ENCODE assay signal across 15 cellular contexts in the genomic region with DNA sequence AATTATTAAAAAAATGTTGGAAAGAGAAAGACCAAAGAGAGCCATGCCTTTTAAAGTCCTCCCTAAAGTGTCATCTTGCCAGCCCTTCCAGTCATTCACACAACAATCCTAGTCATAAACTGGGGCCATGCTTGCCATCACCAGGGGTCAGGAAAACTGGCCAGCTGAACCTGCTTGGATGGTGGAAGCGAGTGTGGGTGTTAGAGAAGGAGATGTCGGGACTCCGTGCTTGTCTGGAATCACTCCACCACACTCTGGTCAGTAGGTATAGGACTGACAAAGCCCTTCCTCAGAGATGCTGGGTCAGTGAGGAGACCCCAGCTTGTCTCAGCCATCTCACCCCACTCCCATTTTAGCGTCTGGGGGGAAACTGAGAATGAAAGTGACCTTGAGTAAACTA. TPM values are rescaled to one million over a fixed set of nuclear protein-coding genes. Genes with fewer than 3 reads are reported as not detected.
A peak's percentile ranks its signal among the peaks of the same experiment; 100 is the strongest.
DNase-seq lines count a peak whose midpoint lies in the region; TF ChIP-seq lines count a peak whose summit lies in the region.
"Had no signal": no experiment of that assay in that cellular context is flagged by ENCODE, and none has a peak within 500 bp of the region (broad histone marks: within the 10 kb centered on the region; RNA-seq: fewer than 3 reads in every experiment).

No MANE protein-coding gene starts in this region.

- no peak for TF ChIP-seq POLR2A in esophagus muscularis mucosa (IDR thresholded peaks at IDR 0.05; ENCODE audit: low read depth)

- H3K9ac ChIP-seq in muscle layer of colon (ENCODE audit: low read length): no peak overlapping the region

- CTCF ChIA-PET in PC-9 (lab: Charles Lee): interaction anchor here (0.7 kb wide), 1 partner anchor 376 kb away, joined by 3 read pairs; no protein-coding TSS in a partner anchor
- CTCF ChIA-PET in A673 (lab: Charles Lee): no interaction called here

- H3K79me2 ChIP-seq in PC-9 (ENCODE audit: low read depth): no peaks in the 10 kb centered on the region

- intact Hi-C loops in PC-9 (cut with micrococcal nuclease; ENCODE audit: unreplicated experiment): no loop called here
- intact Hi-C loops in esophagus muscularis mucosa (cut with DNase I): loop anchor here (5.0 kb wide), 1 partner anchor 229 kb away; no protein-coding TSS in a partner anchor
- intact Hi-C loops in tibial artery (cut with DNase I; ENCODE audit: low total_unique reads): no loop called here
- intact Hi-C loops in A673 (cut with micrococcal nuclease; ENCODE audit: unreplicated experiment): no loop called here

- 18% methylated on average over 4 of the region's 4 CpGs for WGBS in esophagus muscularis mucosa

- DNase-seq in PC-9: no peak
- DNase-seq in esophagus muscularis mucosa (ENCODE audit: extremely low spot score): no peak
- peak in 1 of 2 donors; percentile 73 for DNase-seq in tibial artery
- DNase-seq in AML-193 (lab: John Stamatoyannopoulos, UW): no peak
- no peak for DNase-seq in NCI-H446 (lab: John Stamatoyannopoulos, UW)
- no peak for DNase-seq in A673 (ENCODE audit: low spot score)
- DNase-seq: activated naive CD8-positive, alpha-beta T cell treated with anti-CD3 and anti-CD28 coated beads, Interleukin-2, amount 50 U/mL, for 24 hours; activated T-cell treated with anti-CD3 and anti-CD28 coated beads, Interleukin-2, amount 50 U/mL, for 48 hours; CD8-positive, alpha-beta memory T cell; stimulated activated naive CD8-positive, alpha-beta T cell treated with anti-CD3 and anti-CD28 coated beads, Interleukin-15, amount 100 ng/mL, for 72 hours had no signal

- no peak for TF ChIP-seq CTCF in PC-9 (conservative IDR thresholded peaks at IDR 0.05)
- TF ChIP-seq CTCF in esophagus muscularis mucosa (IDR thresholded peaks at IDR 0.05): peak in 1 of 3 experiments; percentile 7
- TF ChIP-seq CTCF in tibial artery (IDR thresholded peaks at IDR 0.05): no peak
- no peak for TF ChIP-seq CTCF in A673 (conservative IDR thresholded peaks at IDR 0.05; ENCODE audit: low read depth, low read length)

- H3K27me3 ChIP-seq in PC-9 (ENCODE audit: insufficient read depth, low read depth) (peaks cover 57% of the 10 kb centered on the region), esophagus muscularis mucosa (peaks cover 0 to 5% (median 0%) of the 10 kb centered on the region in 4 donors), muscle layer of colon (ENCODE audit: control insufficient read depth in 1 of 2, insufficient read depth in 2 of 2, low read length in 2 of 2) (no peaks in the 10 kb centered on the region), tibial artery (no peaks in the 10 kb centered on the region), A673 (replicated peaks; ENCODE audit: insufficient read depth, low read depth, low read length, poor library complexity) (peaks cover 15% of the 10 kb centered on the region)

- no peaks in the 10 kb centered on the region for H3K9me2 ChIP-seq in PC-9 (ENCODE audit: insufficient read depth)

- H3K36me3 ChIP-seq in PC-9 (ENCODE audit: low read depth): no peaks in the 10 kb centered on the region
- no peaks in the 10 kb centered on the region for H3K36me3 ChIP-seq in esophagus muscularis mucosa
- no peaks in the 10 kb centered on the region for H3K36me3 ChIP-seq in muscle layer of colon (ENCODE audit: insufficient read depth, low read length)
- no peaks in the 10 kb centered on the region for H3K36me3 ChIP-seq in tibial artery
- no peaks in the 10 kb centered on the region for H3K36me3 ChIP-seq in A673 (ENCODE audit: insufficient read depth, low read length, poor library complexity, severe bottlenecking)
- H3K36me3 ChIP-seq: MG63 had no signal

- H4K20me1 ChIP-seq in PC-9 (ENCODE audit: insufficient read depth): no peaks in the 10 kb centered on the region; the same call in 1 of the 2 replicates

- POLR2A ChIA-PET in PC-9 (lab: Charles Lee; ENCODE audit: unreplicated experiment): no interaction called here
- POLR2A ChIA-PET in A673 (lab: Charles Lee; ENCODE audit: low non-redundant PET): no interaction called here

- H3K4me2 ChIP-seq in PC-9: peak overlapping the region; percentile 46

- H3K9me3 ChIP-seq in PC-9 (ENCODE audit: insufficient read depth, low read depth) (no peaks in the 10 kb centered on the region), esophagus muscularis mucosa (no peaks in the 10 kb centered on the region), muscle layer of colon (ENCODE audit: low read length) (no peaks in the 10 kb centered on the region), tibial artery (no peaks in the 10 kb centered on the region), A673 (ENCODE audit: low read depth, low read length, poor library complexity, severe bottlenecking) (no peaks in the 10 kb centered on the region)
- H3K9me3 ChIP-seq: MG63 had no signal

- H2AFZ ChIP-seq in PC-9: peak overlapping the region; percentile 35; the same call in 1 of the 2 replicates

- no peak for TF ChIP-seq EP300 in esophagus muscularis mucosa (IDR thresholded peaks at IDR 0.05)

- BruUV-seq in PC-9 (replicated peaks; lab: Mats Ljungman, UMichigan): no TSS peak
- no TSS peak for BruUV-seq in A673 (replicated peaks; lab: Mats Ljungman, UMichigan)

- H3K27ac ChIP-seq in PC-9 (no peak overlapping the region), esophagus muscularis mucosa (replicated peaks in 1 of 4) (peak overlapping the region; percentile 73 to 86 (median 82)), muscle layer of colon (ENCODE audit: low read depth, low read length) (peak overlapping the region; percentile 42), tibial artery (peak overlapping the region; percentile 74 to 79), A673 (ENCODE audit: low read depth, low read length, poor library complexity, severe bottlenecking) (no peak overlapping the region)
- H3K27ac ChIP-seq: epithelial cell of prostate had no signal

- 0 out of 2 replicates have a peak, but pooled peaks cover 9% of the 10 kb centered on the region for H3F3A ChIP-seq in PC-9 (ENCODE audit: insufficient read depth, low read depth)

- H3K4me3 ChIP-seq in PC-9 (no peak overlapping the region), esophagus muscularis mucosa (peak overlapping the region; percentile 11 to 29 (median 18)), muscle layer of colon (ENCODE audit: low read depth in 1 of 2, low read length in 2 of 2) (peak overlapping the region in 1 of 2 donors; percentile 5), tibial artery (peak overlapping the region; percentile 4 to 32), A673 (ENCODE audit: low read depth, low read length, poor library complexity, severe bottlenecking) (no peak overlapping the region)
- H3K4me3 ChIP-seq: MG63 had no signal

- H3K4me1 ChIP-seq in PC-9 (replicated peaks; ENCODE audit: insufficient read depth) (peaks cover 8% of the 10 kb centered on the region), esophagus muscularis mucosa (peaks cover 17 to 34% (median 30%) of the 10 kb centered on the region in 4 donors), muscle layer of colon (ENCODE audit: insufficient read depth, low read length) (peaks cover 25% of the 10 kb centered on the region), tibial artery (peaks cover 0 to 31% (median 20%) of the 10 kb centered on the region in 4 donors), A673 (ENCODE audit: insufficient read depth, low read length, poor library complexity, severe bottlenecking) (peaks cover 4% of the 10 kb centered on the region)

RNA-seq across cellular contexts. Expression of gene HAPLN2, which starts 3.3 kb away (rescaled TPM):
- total RNA-seq in PC-9 (2021) (0.58 TPM in 1 of 2 replicates, not detected in the other), esophagus muscularis mucosa (1 to 10 TPM in 3 of 4 donors, under 1 TPM in 1; 0.83 to 5.1 (median 2.2) TPM), A673 (2021) (not detected in 2 replicates)
- total RNA-seq: CD8-positive, alpha-beta memory T cell had no signal

RNA-seq across cellular contexts. Expression of gene GPATCH4, which starts 14.7 kb away (rescaled TPM):
- total RNA-seq in PC-9 (2021) (17.5 and 17.6 TPM in 2 replicates), esophagus muscularis mucosa (10 to 100 TPM; 22.6 to 32.8 (median 26.4) TPM), A673 (2021) (66.8 and 84.2 TPM in 2 replicates)

RNA-seq across cellular contexts. Expression of gene NAXE, which starts 24.4 kb away (rescaled TPM):
- total RNA-seq in PC-9 (2021) (83.9 and 90.3 TPM in 2 replicates), esophagus muscularis mucosa (10 to 100 TPM; 73.5 to 98.0 (median 85.2) TPM), A673 (2021) (125 and 138 TPM in 2 replicates)

RNA-seq across cellular contexts. Expression of gene BCAN, which starts 26.0 kb away (rescaled TPM):
- total RNA-seq in PC-9 (2021) (not detected in 2 replicates), esophagus muscularis mucosa (1 to 10 TPM in 1 of 4 donors, under 1 TPM in 2, not detected in 1; 0.45 to 1.0 (median 0.99) TPM), A673 (2021) (not detected in 2 replicates)
- total RNA-seq: CD8-positive, alpha-beta memory T cell; HT-29 had no signal

RNA-seq across cellular contexts. Expression of gene TTC24, which starts 36.4 kb away (rescaled TPM):
- total RNA-seq in PC-9 (2021) (not detected in 2 replicates), esophagus muscularis mucosa (not detected), A673 (2021) (not detected in 2 replicates)
- total RNA-seq: G401, HT-29 had no signal

Comparison
In these comparisons a context has a peak if more than half of its experiments do, and no peak if none do; other contexts are left out.
1. H3K27ac ChIP-seq: peak in esophagus muscularis mucosa (4 of 4), muscle layer of colon (single experiment) and tibial artery (2 of 2); none in PC-9 (single experiment) and A673 (single experiment).
2. H3K4me3 ChIP-seq: peak in esophagus muscularis mucosa (4 of 4) and tibial artery (2 of 2); none in PC-9 (single experiment) and A673 (single experiment).